23 cellular contexts compared by ENCODE assay signal in genomic region chr11:20061766-20062165, GRCh38.
DNase-seq lines count a peak whose midpoint lies in the region; ATAC-seq and TF ChIP-seq lines count a peak whose summit lies in the region.
"Had no signal": no experiment of that assay in that cellular context is flagged by ENCODE, and none has a peak within 500 bp of the region (broad histone marks: within the 10 kb centered on the region; RNA-seq: fewer than 3 reads in every experiment).

No MANE protein-coding gene starts in this region.

- H2AFZ ChIP-seq in mammary epithelial cell (ENCODE audit: low read depth, low read length) (no peak overlapping the region), neural cell (ENCODE audit: low read depth, low read length) (no peak overlapping the region), smooth muscle cell (ENCODE audit: low read depth) (no peak overlapping the region), PC-3 (ENCODE audit: low read length) (no peak overlapping the region)
- H2AFZ ChIP-seq: GM23248 had no signal

- no peak for TF ChIP-seq CTCF in mammary epithelial cell (conservative IDR thresholded peaks at IDR 0.05 in 1 of 2, IDR thresholded peaks at IDR 0.05 in 1 of 2; ENCODE audit: extremely low read depth in 1 of 2, insufficient read depth in 1 of 2, low read depth in 1 of 2, low read length in 2 of 2)
- TF ChIP-seq CTCF in neural cell (IDR thresholded peaks at IDR 0.05; ENCODE audit: poor library complexity, severe bottlenecking), result no peak
- TF ChIP-seq CTCF in smooth muscle cell (IDR thresholded peaks at IDR 0.05; ENCODE audit: borderline replicate concordance, insufficient read depth, poor library complexity, severe bottlenecking), result no peak
- no peak for TF ChIP-seq CTCF in PC-3 (conservative IDR thresholded peaks at IDR 0.05; ENCODE audit: low read depth, low read length)

- no peak for TF ChIP-seq EP300 in neural cell (conservative IDR thresholded peaks at IDR 0.05; ENCODE audit: poor library complexity, severe bottlenecking)

- H3K9me2 ChIP-seq in neural cell (ENCODE audit: insufficient read depth, low read length), result no peaks in the 10 kb centered on the region
- no peaks in the 10 kb centered on the region for H3K9me2 ChIP-seq in PC-3 (replicated peaks; ENCODE audit: low read length)

- in situ Hi-C loops in mammary epithelial cell (cut with MboI; ENCODE audit: low sequenced_read_pairs in 2 of 2), result no loop called here

- intact Hi-C loops in mammary epithelial cell (cut with micrococcal nuclease) (no loop called here), PC-3 (cut with micrococcal nuclease) (no loop called here)

- H3K9ac ChIP-seq in mammary epithelial cell (ENCODE audit: insufficient read depth, low read length) (no peak overlapping the region), neural cell (ENCODE audit: low read length) (no peak overlapping the region), smooth muscle cell (ENCODE audit: low read depth) (no peak overlapping the region), PC-3 (ENCODE audit: low read length) (no peak overlapping the region)
- H3K9ac ChIP-seq: BLaER1 treated with 17β-estradiol and CSF1 and Interleukin-3, amounts not matched to agents 10 nM and 100 nM; GM23248 had no signal

- POLR2A ChIA-PET in PC-3 (lab: Charles Lee; ENCODE audit: unreplicated experiment), result no interaction called here

- peak; percentile 65 for DNase-seq in mammary epithelial cell
- no peak for DNase-seq in smooth muscle cell (lab: John Stamatoyannopoulos, UW; ENCODE audit: unreplicated experiment)
- DNase-seq in PC-3, result no peak
- no peak for DNase-seq in NCI-H524 treated with DMSO at 0.1 percent for 48 hours (lab: John Stamatoyannopoulos, UW)
- DNase-seq: 8988T; ACHN; AML-193; BE2C; CD4-positive, alpha-beta T cell; CD8-positive, alpha-beta memory T cell; DMS 273 treated with DMSO at 0.1 percent for 48 hours; DMS79; EL; GDM1; GM23248; H7; HCEC 1CT had no signal

- ATAC-seq in esophagus mucosa (peak; percentile 62), PC-3 (no peak), HG02798 (IDR thresholded peaks at IDR 0.05; ENCODE audit: poor library complexity, unreplicated experiment) (no peak)
- ATAC-seq: A549, GM12878 had no signal

- H3K4me1 ChIP-seq in mammary epithelial cell (ENCODE audit: insufficient read depth, low read length) (peaks cover 55% of the 10 kb centered on the region), smooth muscle cell (ENCODE audit: low read depth) (peaks cover 4% of the 10 kb centered on the region), PC-3 (ENCODE audit: insufficient read depth, low read length) (no peaks in the 10 kb centered on the region)
- H3K4me1 ChIP-seq: BE2C; BLaER1 treated with 17β-estradiol and CSF1 and Interleukin-3, amounts not matched to agents 10 nM and 100 nM had no signal

- H3K4me2 ChIP-seq in mammary epithelial cell (ENCODE audit: insufficient read depth, low read depth, low read length), result peak overlapping the region; percentile 38
- no peak overlapping the region for H3K4me2 ChIP-seq in neural cell (ENCODE audit: low read length)
- no peak overlapping the region for H3K4me2 ChIP-seq in smooth muscle cell
- H3K4me2 ChIP-seq in PC-3 (ENCODE audit: low read length), result no peak overlapping the region
- H3K4me2 ChIP-seq: A549; BLaER1 treated with 17β-estradiol and CSF1 and Interleukin-3, amounts not matched to agents 10 nM and 100 nM had no signal

- peaks cover 2% of the 10 kb centered on the region for H3K36me3 ChIP-seq in mammary epithelial cell (ENCODE audit: insufficient read depth, low read length)
- H3K36me3 ChIP-seq in neural cell (ENCODE audit: insufficient read depth, low read length), result no peaks in the 10 kb centered on the region
- no peaks in the 10 kb centered on the region for H3K36me3 ChIP-seq in smooth muscle cell (ENCODE audit: low read depth)
- peaks cover 5% of the 10 kb centered on the region; the same call in 1 of the 2 replicates for H3K36me3 ChIP-seq in PC-3 (ENCODE audit: low read depth, low read length)
- H3K36me3 ChIP-seq: BE2C; BLaER1 treated with 17β-estradiol and CSF1 and Interleukin-3, amounts not matched to agents 10 nM and 100 nM had no signal

- H3K27me3 ChIP-seq in mammary epithelial cell (ENCODE audit: insufficient read depth, low read length) (no peaks in the 10 kb centered on the region), neural cell (ENCODE audit: insufficient read depth, low read depth, low read length) (no peaks in the 10 kb centered on the region), smooth muscle cell (ENCODE audit: low read depth) (no peaks in the 10 kb centered on the region), PC-3 (ENCODE audit: low read length) (no peaks in the 10 kb centered on the region)
- H3K27me3 ChIP-seq: BE2C; BLaER1 treated with 17β-estradiol and CSF1 and Interleukin-3, amounts not matched to agents 10 nM and 100 nM had no signal

- H3K4me3 ChIP-seq in mammary epithelial cell (replicated peaks in 1 of 3; ENCODE audit: insufficient read depth in 1 of 3, low read depth in 2 of 3, low read length in 3 of 3) (no peak overlapping the region), neural cell (ENCODE audit: low read length) (no peak overlapping the region), smooth muscle cell (no peak overlapping the region), PC-3 (ENCODE audit: low read length) (no peak overlapping the region)
- H3K4me3 ChIP-seq: A549; BLaER1 treated with 17β-estradiol and CSF1 and Interleukin-3, amounts not matched to agents 10 nM and 100 nM; GM12878; GM23248 had no signal

- BruUV-seq in mammary epithelial cell (replicated peaks; lab: Mats Ljungman, UMichigan), result no TSS peak
- BruUV-seq in PC-3 (replicated peaks; lab: Mats Ljungman, UMichigan), result no TSS peak

- no peaks in the 10 kb centered on the region for H3K79me2 ChIP-seq in mammary epithelial cell (ENCODE audit: insufficient read depth, low read length)
- no peaks in the 10 kb centered on the region for H3K79me2 ChIP-seq in neural cell (replicated peaks; ENCODE audit: insufficient read depth, low read length)
- H3K79me2 ChIP-seq in smooth muscle cell (ENCODE audit: low read depth), result peaks cover 3% of the 10 kb centered on the region
- no peaks in the 10 kb centered on the region for H3K79me2 ChIP-seq in PC-3 (ENCODE audit: low read length)

- H3K9me3 ChIP-seq in mammary epithelial cell (replicated peaks; ENCODE audit: insufficient read depth, low read length), result no peaks in the 10 kb centered on the region
- H3K9me3 ChIP-seq in neural cell (ENCODE audit: low read length), result no peaks in the 10 kb centered on the region
- no peaks in the 10 kb centered on the region for H3K9me3 ChIP-seq in smooth muscle cell (replicated peaks; ENCODE audit: low read depth)
- H3K9me3 ChIP-seq in PC-3 (ENCODE audit: low read length), result no peaks in the 10 kb centered on the region
- H3K9me3 ChIP-seq: A549; BE2C; BLaER1 treated with 17β-estradiol and CSF1 and Interleukin-3, amounts not matched to agents 10 nM and 100 nM had no signal

- H3K27ac ChIP-seq in mammary epithelial cell (ENCODE audit: insufficient read depth, low read depth, low read length), result no peak overlapping the region
- H3K27ac ChIP-seq in neural cell (ENCODE audit: low read length), result no peak overlapping the region
- peak overlapping the region; percentile 77 for H3K27ac ChIP-seq in smooth muscle cell (ENCODE audit: low read depth)
- H3K27ac ChIP-seq in PC-3 (ENCODE audit: low read length), result no peak overlapping the region
- H3K27ac ChIP-seq: A549; BLaER1 treated with 17β-estradiol and CSF1 and Interleukin-3, amounts not matched to agents 10 nM and 100 nM; GM23248 had no signal

- no peak for TF ChIP-seq RAD21 in neural cell (conservative IDR thresholded peaks at IDR 0.05)

- 20% methylated on average over 5 of the region's 5 CpGs for WGBS in mammary epithelial cell (ENCODE audit: low coverage, missing lambda C conversion rate)
- WGBS in smooth muscle cell (ENCODE audit: low lambda C conversion rate), result 72% methylated on average over 5 of the region's 5 CpGs

- no peaks in the 10 kb centered on the region for H4K20me1 ChIP-seq in mammary epithelial cell (ENCODE audit: insufficient read depth, low read length)
- no peaks in the 10 kb centered on the region for H4K20me1 ChIP-seq in neural cell (ENCODE audit: insufficient read depth)
- H4K20me1 ChIP-seq in smooth muscle cell (ENCODE audit: low read depth), result no peaks in the 10 kb centered on the region
- H4K20me1 ChIP-seq in PC-3 (ENCODE audit: low read length), result no peaks in the 10 kb centered on the region
- H4K20me1 ChIP-seq: BLaER1 treated with 17β-estradiol and CSF1 and Interleukin-3, amounts not matched to agents 10 nM and 100 nM had no signal

- CTCF ChIA-PET in mammary epithelial cell (lab: Charles Lee; ENCODE audit: low non-redundant PET), result no interaction called here
- CTCF ChIA-PET in PC-3 (lab: Charles Lee), result no interaction called here

- dilution Hi-C loops in mammary epithelial cell (cut with HindIII; ENCODE audit: low sequenced_read_pairs), result no loop called here

- H3F3A ChIP-seq in neural cell (ENCODE audit: insufficient read depth, low read length, poor library complexity, severe bottlenecking) (no peaks in the 10 kb centered on the region), smooth muscle cell (ENCODE audit: low read depth) (peaks cover 18% of the 10 kb centered on the region), PC-3 (ENCODE audit: low read length, unreplicated experiment) (no peaks in the 10 kb centered on the region)

TF ChIP-seq in neural cell, 6 proteins besides CTCF, POLR2A, EP300 and RAD21 (continues in another document):
- no peak for TF ChIP-seq REST (IDR thresholded peaks at IDR 0.05; ENCODE audit: borderline replicate concordance)
